ENCODE assay signal across 21 cellular contexts in genomic region chr15:78933187-78934062, GRCh38. TPM values are rescaled to one million over a fixed set of nuclear protein-coding genes. Genes with fewer than 3 reads are reported as not detected.
DNase-seq lines count a peak whose midpoint lies in the region; ATAC-seq and TF ChIP-seq lines count a peak whose summit lies in the region.
"Had no signal": no experiment of that assay in that cellular context is flagged by ENCODE, and none has a peak within 500 bp of the region (broad histone marks: within the 10 kb centered on the region; RNA-seq: fewer than 3 reads in every experiment).

No MANE protein-coding gene starts in this region.

- 76% methylated on average over 12 of the region's 20 CpGs for WGBS in esophagus muscularis mucosa
- WGBS in upper lobe of left lung, 2 donors, result 78 to 85% methylated on average over 18 to 20 of the region's 20 CpGs

- no peak for TF ChIP-seq POLR2A in esophagus muscularis mucosa (IDR thresholded peaks at IDR 0.05; ENCODE audit: low read depth)
- no peak for TF ChIP-seq POLR2A in vagina (IDR thresholded peaks at IDR 0.05)
- TF ChIP-seq POLR2A in upper lobe of left lung (IDR thresholded peaks at IDR 0.05), result peak in 1 of 4 donors; percentile 21

- H3K4me2 ChIP-seq in neural progenitor cell, result no peak overlapping the region
- H3K4me2 ChIP-seq: A549 had no signal

- no peak overlapping the region for H2AFZ ChIP-seq in neural progenitor cell (replicated peaks)

- H3K9ac ChIP-seq in neural progenitor cell, result no peak overlapping the region

- H3K9me3 ChIP-seq in esophagus muscularis mucosa, result no peaks in the 10 kb centered on the region
- no peaks in the 10 kb centered on the region for H3K9me3 ChIP-seq in neural progenitor cell (ENCODE audit: low read depth)
- no peaks in the 10 kb centered on the region for H3K9me3 ChIP-seq in vagina
- no peaks in the 10 kb centered on the region for H3K9me3 ChIP-seq in upper lobe of left lung
- H3K9me3 ChIP-seq: A549, Peyer's patch had no signal

- H3K27ac ChIP-seq in esophagus muscularis mucosa (replicated peaks in 1 of 4) (peak overlapping the region; percentile 20 to 59 (median 39)), neural progenitor cell (no peak overlapping the region), vagina (peak overlapping the region; percentile 51), upper lobe of left lung (peak overlapping the region in 2 of 4 donors; percentile 28 to 52)
- H3K27ac ChIP-seq: A549 had no signal

- no peak overlapping the region for H3K4me3 Mint-ChIP-seq in neural progenitor cell
- H3K4me3 Mint-ChIP-seq: activated CD8-positive, alpha-beta memory T cell treated with anti-CD3 and anti-CD28 coated beads, Interleukin-2, amount 10 ng/mL, durations not matched to agents 7 days and 5 days; CD4-positive, CD25-positive, alpha-beta regulatory T cell had no signal

- no peaks in the 10 kb centered on the region for H4K20me1 ChIP-seq in neural progenitor cell (ENCODE audit: low read depth)

- H3K4me1 ChIP-seq in esophagus muscularis mucosa (peaks cover 31 to 46% (median 40%) of the 10 kb centered on the region in 4 donors), neural progenitor cell (no peaks in the 10 kb centered on the region), vagina (peaks cover 57% of the 10 kb centered on the region), upper lobe of left lung (peaks cover 18 to 47% (median 30%) of the 10 kb centered on the region in 4 donors)

- H3K4me1 Mint-ChIP-seq in neural progenitor cell, result peaks cover 8% of the 10 kb centered on the region

- peaks cover 11% of the 10 kb centered on the region for H3K27me3 Mint-ChIP-seq in neural progenitor cell (ENCODE audit: insufficient read depth, low read depth)

- peak overlapping the region; percentile 40 for H3K27ac Mint-ChIP-seq in neural progenitor cell
- H3K27ac Mint-ChIP-seq: activated CD8-positive, alpha-beta memory T cell treated with anti-CD3 and anti-CD28 coated beads, Interleukin-2, amount 10 ng/mL, durations not matched to agents 7 days and 5 days had no signal

- intact Hi-C loops in Right ventricle myocardium inferior (cut with DNase I), result no loop called here
- intact Hi-C loops in cardiac septum (cut with DNase I), result no loop called here
- intact Hi-C loops in esophagus muscularis mucosa (cut with DNase I), result no loop called here
- intact Hi-C loops in vagina (cut with DNase I), result no loop called here

- TF ChIP-seq CTCF in esophagus muscularis mucosa (IDR thresholded peaks at IDR 0.05), result no peak
- no peak for TF ChIP-seq CTCF in neural progenitor cell (IDR thresholded peaks at IDR 0.05)
- no peak for TF ChIP-seq CTCF in vagina (IDR thresholded peaks at IDR 0.05)
- no peak for TF ChIP-seq CTCF in upper lobe of left lung (IDR thresholded peaks at IDR 0.05)

- no peaks in the 10 kb centered on the region for H3K9me3 Mint-ChIP-seq in neural progenitor cell

- DNase-seq in Right ventricle myocardium inferior (ENCODE audit: missing footprints), result no peak
- no peak for DNase-seq in cardiac septum (ENCODE audit: low spot score)
- no peak for DNase-seq in esophagus muscularis mucosa (ENCODE audit: extremely low spot score)
- no peak for DNase-seq in neural progenitor cell (ENCODE audit: low spot score)
- DNase-seq in vagina (ENCODE audit: extremely low spot score in 2 of 2), result no peak
- no peak for DNase-seq in retina
- DNase-seq in upper lobe of left lung, result no peak
- no peak for DNase-seq in activated effector memory CD4-positive, alpha-beta T cell treated with anti-CD3 and anti-CD28 coated beads, Interleukin-2, amount 50 U/mL, for 16 hours
- DNase-seq: activated CD4-positive, alpha-beta T cell treated with anti-CD3 and anti-CD28 coated beads for 1 hour; activated CD8-positive, alpha-beta memory T cell treated with anti-CD3 and anti-CD28 coated beads, Interleukin-2, amount 10 ng/mL, durations not matched to agents 7 days and 5 days; activated gamma-delta T cell treated with Interleukin-2 at 50 U/mL for 16 hours; CD4-positive, CD25-positive, alpha-beta regulatory T cell; DMS153; left colon; NCI-H1436 treated with DMSO at 0.1 percent for 48 hours; occipital lobe; Peyer's patch; stimulated activated CD4-positive, alpha-beta T cell treated with anti-CD3 and anti-CD28 coated beads, Interleukin-4, amount 100 ng/mL, for 4 hours; T1000 had no signal

- H3K36me3 Mint-ChIP-seq in neural progenitor cell, result no peaks in the 10 kb centered on the region
- H3K36me3 Mint-ChIP-seq: CD4-positive, CD25-positive, alpha-beta regulatory T cell had no signal

- no peaks in the 10 kb centered on the region for H3K27me3 ChIP-seq in esophagus muscularis mucosa
- no peaks in the 10 kb centered on the region for H3K27me3 ChIP-seq in neural progenitor cell
- H3K27me3 ChIP-seq in vagina, result no peaks in the 10 kb centered on the region
- H3K27me3 ChIP-seq in upper lobe of left lung, result no peaks in the 10 kb centered on the region
- H3K27me3 ChIP-seq: Peyer's patch had no signal

- no peak for TF ChIP-seq EP300 in esophagus muscularis mucosa (IDR thresholded peaks at IDR 0.05)
- TF ChIP-seq EP300 in upper lobe of left lung (IDR thresholded peaks at IDR 0.05), result no peak

- H3K36me3 ChIP-seq in esophagus muscularis mucosa, result peaks cover 0 to 43% (median 16%) of the 10 kb centered on the region in 4 donors
- no peaks in the 10 kb centered on the region for H3K36me3 ChIP-seq in neural progenitor cell
- H3K36me3 ChIP-seq in vagina, result no peaks in the 10 kb centered on the region
- peaks cover 29 to 74% (median 64%) of the 10 kb centered on the region in 4 donors for H3K36me3 ChIP-seq in upper lobe of left lung

- H3F3A ChIP-seq in neural progenitor cell (ENCODE audit: low read depth), result no peaks in the 10 kb centered on the region

- peak; percentile 33 for ATAC-seq in Right ventricle myocardium inferior
- ATAC-seq in upper lobe of left lung (ENCODE audit: low FRiP score in 2 of 2), result no peak
- ATAC-seq: A549; activated CD8-positive, alpha-beta memory T cell treated with anti-CD3 and anti-CD28 coated beads, Interleukin-2, amount 10 ng/mL, durations not matched to agents 7 days and 5 days; left colon; SK-N-SH treated with all-trans-retinoic acid at 6 μM for 48 hours had no signal

- H3K4me3 ChIP-seq in esophagus muscularis mucosa (no peak overlapping the region), neural progenitor cell (no peak overlapping the region), vagina (no peak overlapping the region), upper lobe of left lung (no peak overlapping the region)
- H3K4me3 ChIP-seq: A549, Peyer's patch had no signal

- H3K79me2 ChIP-seq in neural progenitor cell (ENCODE audit: low read depth), result no peaks in the 10 kb centered on the region

RNA-seq across cellular contexts. Expression of gene CTSH, which starts 11.4 kb away (rescaled TPM):
- total RNA-seq in Right ventricle myocardium inferior, result 67.8 TPM
- total RNA-seq in cardiac septum, result 38.8 TPM
- 100 to 1,000 TPM in 1 of 4 donors, 10 to 100 TPM in 3; 56.1 to 114 (median 74.9) TPM for total RNA-seq in esophagus muscularis mucosa
- 3.5 and 9.0 TPM in 2 replicates for total RNA-seq in neural progenitor cell (ENCODE audit: low replicate concordance)
- total RNA-seq in vagina, result 110 TPM
- total RNA-seq in upper lobe of left lung, result 1,000 to 10,000 TPM in 4 of 6 donors, 100 to 1,000 TPM in 2; 699 to 3,907 (median 1,498) TPM
